In the genomic region with DNA sequence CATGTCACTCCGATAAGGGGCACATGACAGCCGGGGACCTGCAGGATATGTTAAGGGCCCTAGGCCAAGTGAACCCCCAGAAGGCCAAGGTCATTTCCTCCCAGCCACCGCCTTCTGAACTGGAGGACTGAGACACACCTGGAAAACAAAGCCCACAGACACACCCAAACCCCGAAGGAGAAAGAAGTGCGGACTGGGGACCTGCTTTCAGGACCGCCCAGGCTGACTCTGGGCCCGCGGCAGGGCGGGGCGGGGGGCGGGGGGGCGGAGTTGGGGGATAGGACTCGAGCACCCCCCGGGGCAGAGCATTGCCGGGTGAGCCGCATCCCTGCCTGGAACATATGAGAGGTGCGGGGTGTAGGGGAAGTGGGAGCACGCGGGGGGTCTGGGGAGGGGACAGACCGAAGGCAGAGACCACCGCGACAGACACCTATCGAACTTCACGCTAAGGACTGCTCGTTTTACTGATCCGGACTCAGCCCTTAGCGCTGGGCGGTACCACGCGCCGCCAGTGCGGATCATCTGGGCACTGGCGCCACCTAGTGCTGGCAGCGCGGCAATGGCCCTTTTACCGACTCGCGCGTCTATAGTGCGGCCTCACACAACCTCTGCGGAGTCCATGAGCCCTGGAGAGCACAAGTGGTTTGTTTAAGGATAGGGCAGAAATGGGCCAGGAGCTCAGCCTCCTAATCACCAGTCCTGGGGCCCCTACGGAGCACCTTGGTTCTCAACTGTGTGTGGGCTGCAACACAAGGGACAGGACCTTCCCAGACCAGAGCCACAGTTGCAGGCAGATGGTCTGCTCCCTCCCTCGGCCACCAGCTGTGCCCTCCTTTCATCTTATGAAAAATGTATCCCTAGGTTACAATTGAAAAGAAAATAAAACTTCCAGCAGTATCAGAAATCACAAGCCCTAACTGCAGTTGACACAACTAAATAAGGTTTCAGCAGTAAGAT, we compare ENCODE assay signal across 8 cellular contexts.
DNase-seq lines count a peak whose midpoint lies in the region; TF ChIP-seq lines count a peak whose summit lies in the region.

No MANE protein-coding gene starts in this region.

- H3F3A ChIP-seq in MM.1S (ENCODE audit: insufficient read depth, low read length) (no peaks in the 10 kb centered on the region), SK-N-SH (replicated peaks; ENCODE audit: insufficient read depth) (no peaks in the 10 kb centered on the region)

- H3K79me2 ChIP-seq in MM.1S (ENCODE audit: low read length): no peaks in the 10 kb centered on the region
- no peaks in the 10 kb centered on the region for H3K79me2 ChIP-seq in SK-N-SH (ENCODE audit: insufficient read depth)

- DNase-seq in GM06990 (ENCODE audit: extremely low read depth, insufficient read length) (peak; percentile 72), MM.1S (peak; percentile 79), SK-N-SH (peak; percentile 92), cardiac muscle cell (ENCODE audit: low read depth in 1 of 2, low spot score in 1 of 2) (peak; percentile 82 to 88), pons (ENCODE audit: low spot score) (peak; percentile 44), transverse colon (peak; percentile 81)

- no peaks in the 10 kb centered on the region for H3K4me1 ChIP-seq in HEK293 (ENCODE audit: control insufficient read depth, insufficient read depth, low read length)
- no peaks in the 10 kb centered on the region for H3K4me1 ChIP-seq in MM.1S (ENCODE audit: low read length)
- H3K4me1 ChIP-seq in SK-N-SH (ENCODE audit: control insufficient read depth in 1 of 2, insufficient read depth in 2 of 2, low read depth in 1 of 2, low read length in 1 of 2): peaks cover 0 to 2% of the 10 kb centered on the region in 2 experiments; a peak in 1 of 4 replicates
- no peaks in the 10 kb centered on the region for H3K4me1 ChIP-seq in cardiac muscle cell (ENCODE audit: low read depth)
- peaks cover 0 to 4% (median 0%) of the 10 kb centered on the region in 4 donors for H3K4me1 ChIP-seq in transverse colon

- H3K4me3 Mint-ChIP-seq in activated naive CD8-positive, alpha-beta T cell: peak overlapping the region; percentile 84

- TF ChIP-seq CTCF in GM06990 (IDR thresholded peaks at IDR 0.05; ENCODE audit: insufficient read depth, low read length, poor library complexity, severe bottlenecking): peak; percentile 95
- TF ChIP-seq CTCF in HEK293 (tag by site-specific recombination; IDR thresholded peaks at IDR 0.05): peak; percentile 87
- peak; percentile 91 for TF ChIP-seq CTCF in MM.1S (IDR thresholded peaks at IDR 0.05; ENCODE audit: low read length)
- peak; percentile 99 for TF ChIP-seq CTCF in SK-N-SH (IDR thresholded peaks at IDR 0.05)
- peak; percentile 92 for TF ChIP-seq CTCF in cardiac muscle cell (IDR thresholded peaks at IDR 0.05; ENCODE audit: low read depth, low read length)
- TF ChIP-seq CTCF in transverse colon (IDR thresholded peaks at IDR 0.05): peak; percentile 86 to 93 (median 88)

- peaks cover 8% of the 10 kb centered on the region for H3K27me3 Mint-ChIP-seq in activated naive CD8-positive, alpha-beta T cell

- H3K36me3 Mint-ChIP-seq in activated naive CD8-positive, alpha-beta T cell: no peaks in the 10 kb centered on the region

- 20% methylated on average over 16 of the region's 43 CpGs for WGBS in SK-N-SH (ENCODE audit: low lambda C conversion rate)
- 10% methylated on average over 30 of the region's 43 CpGs; no CpG with 5 or more reads in 1 of the 2 donors for WGBS in transverse colon (ENCODE audit: low coverage in 1 of 2), 2 donors

- peaks cover 2% of the 10 kb centered on the region for H3K4me1 Mint-ChIP-seq in activated naive CD8-positive, alpha-beta T cell (ENCODE audit: low read depth)

- H3K36me3 ChIP-seq in GM06990 (ENCODE audit: control insufficient read depth, insufficient read depth, low read length) (no peaks in the 10 kb centered on the region), HEK293 (ENCODE audit: control insufficient read depth in 2 of 2, insufficient read depth in 1 of 2, low read length in 2 of 2) (no peaks in the 10 kb centered on the region), MM.1S (replicated peaks; ENCODE audit: insufficient read depth, low read length) (no peaks in the 10 kb centered on the region), SK-N-SH (replicated peaks in 1 of 2; ENCODE audit: control insufficient read depth in 1 of 2, insufficient read depth in 2 of 2, low read length in 1 of 2) (no peaks in the 10 kb centered on the region), cardiac muscle cell (no peaks in the 10 kb centered on the region), transverse colon (no peaks in the 10 kb centered on the region)

- H2AFZ ChIP-seq in MM.1S (ENCODE audit: low read length): peak overlapping the region; percentile 65
- 0 out of 2 replicates have a peak overlapping the region, but pooled peaks have one; percentile 52 for H2AFZ ChIP-seq in SK-N-SH (ENCODE audit: low read depth)

- H3K9me3 Mint-ChIP-seq in activated naive CD8-positive, alpha-beta T cell (ENCODE audit: low read depth): no peaks in the 10 kb centered on the region

- TF ChIP-seq POLR2A in transverse colon (IDR thresholded peaks at IDR 0.05): no peak

- POLR2A ChIA-PET in HEK293 (lab: Yijun Ruan, JAX): no interaction called here
- POLR2A ChIA-PET in SK-N-SH (lab: Yijun Ruan, JAX): no interaction called here

- H3K4me2 ChIP-seq in MM.1S (ENCODE audit: low read depth, low read length) (peak overlapping the region; percentile 64), SK-N-SH (peak overlapping the region; percentile 66)

- H3K27ac Mint-ChIP-seq in activated naive CD8-positive, alpha-beta T cell: no peak overlapping the region

- H3K9ac ChIP-seq in MM.1S (ENCODE audit: low read length) (no peak overlapping the region), SK-N-SH (no peak overlapping the region)

- H3K4me3 ChIP-seq in GM06990 (replicated peaks; ENCODE audit: low read depth, low read length) (no peak overlapping the region; the same call in 1 of the 2 replicates), HEK293 (ENCODE audit: low read depth, low read length) (peak overlapping the region; percentile 43), MM.1S (ENCODE audit: low read length) (peak overlapping the region; percentile 59), SK-N-SH (ENCODE audit: low read depth in 2 of 2, low read length in 1 of 2) (peak overlapping the region; percentile 37 to 65), cardiac muscle cell (peak overlapping the region; percentile 36), transverse colon (peak overlapping the region; percentile 12 to 47 (median 32))

- H4K20me1 ChIP-seq in MM.1S (ENCODE audit: insufficient read depth, low read length): no peaks in the 10 kb centered on the region
- no peaks in the 10 kb centered on the region for H4K20me1 ChIP-seq in SK-N-SH (ENCODE audit: insufficient read depth)

- H3K27me3 ChIP-seq in GM06990 (replicated peaks; ENCODE audit: control insufficient read depth, insufficient read depth, low read length): peaks cover 2% of the 10 kb centered on the region; the same call in 1 of the 2 replicates
- no peaks in the 10 kb centered on the region for H3K27me3 ChIP-seq in MM.1S (replicated peaks; ENCODE audit: insufficient read depth, low read length)
- peaks cover 13% of the 10 kb centered on the region for H3K27me3 ChIP-seq in SK-N-SH (ENCODE audit: insufficient read depth)
- no peaks in the 10 kb centered on the region for H3K27me3 ChIP-seq in cardiac muscle cell
- H3K27me3 ChIP-seq in transverse colon: no peaks in the 10 kb centered on the region

- CTCF ChIA-PET in HEK293 (lab: Yijun Ruan, JAX): interaction anchor here (0.6 to 2.6 kb wide), 16 partner anchors 9 to 1495 kb away, joined by 3 to 10 read pairs (median 3); no protein-coding TSS in a partner anchor
- CTCF ChIA-PET in SK-N-SH (lab: Yijun Ruan, JAX): interaction anchor here (0.6 to 3.5 kb wide), 52 partner anchors 8 to 713 kb away, joined by 3 to 36 read pairs (median 4); no protein-coding TSS in a partner anchor

- no peaks in the 10 kb centered on the region for H3K9me2 ChIP-seq in MM.1S (replicated peaks; ENCODE audit: insufficient read depth, low read length)
- H3K9me2 ChIP-seq in SK-N-SH: no peaks in the 10 kb centered on the region

- H3K9me3 ChIP-seq in HEK293 (ENCODE audit: control insufficient read depth, insufficient read depth, low read depth, low read length) (no peaks in the 10 kb centered on the region), MM.1S (replicated peaks; ENCODE audit: insufficient read depth, low read length) (no peaks in the 10 kb centered on the region), SK-N-SH (no peaks in the 10 kb centered on the region), cardiac muscle cell (ENCODE audit: low read depth) (no peaks in the 10 kb centered on the region), transverse colon (no peaks in the 10 kb centered on the region)

- intact Hi-C loops in transverse colon (cut with DNase I; ENCODE audit: low total_unique reads): no loop called here

- TF ChIP-seq RAD21 in SK-N-SH (IDR thresholded peaks at IDR 0.05; ENCODE audit: low read length): peak; percentile 98

- no peak for TF ChIP-seq EP300 in SK-N-SH (IDR thresholded peaks at IDR 0.05; ENCODE audit: borderline replicate concordance in 1 of 2, low read depth in 1 of 2, low read length in 1 of 2)
- TF ChIP-seq EP300 in transverse colon (IDR thresholded peaks at IDR 0.05; ENCODE audit: low read depth): no peak

- in situ Hi-C loops in transverse colon (cut with MboI; ENCODE audit: low pct_ligation_motif_present in 1 of 4, low pct_unique_long_range_greater_than_20kb in 1 of 4, low sequenced_read_pairs in 3 of 4): loop anchor here in 2 of 4 donors (25.0 kb wide), 1 partner anchor 350 kb away; no protein-coding TSS in a partner anchor

- H3K27ac ChIP-seq in HEK293 (ENCODE audit: extremely low read depth, low read depth, low read length): no peak overlapping the region
- H3K27ac ChIP-seq in MM.1S (ENCODE audit: low read length): no peak overlapping the region
- H3K27ac ChIP-seq in SK-N-SH (ENCODE audit: low read depth in 2 of 2, low read length in 1 of 2): no peak overlapping the region
- no peak overlapping the region for H3K27ac ChIP-seq in cardiac muscle cell
- no peak overlapping the region for H3K27ac ChIP-seq in transverse colon

TF ChIP-seq in HEK293, 187 proteins besides CTCF, POLR2A, EP300 and RAD21 (continues in another document):
- TF ChIP-seq KLF8 (tag by site-specific recombination; IDR thresholded peaks at IDR 0.05) (0 out of 2 replicates have a peak, but pooled peaks have one; percentile 29), GLI2 (tag by site-specific recombination; IDR thresholded peaks at IDR 0.05; ENCODE audit: borderline replicate concordance, low read depth) (no peak), ZNF530 (tag by site-specific recombination; IDR thresholded peaks at IDR 0.05; ENCODE audit: low read depth) (no peak), ZNF548 (tag by site-specific recombination; IDR thresholded peaks at IDR 0.05) (no peak)

TF ChIP-seq in SK-N-SH, 30 proteins besides CTCF, POLR2A, EP300 and RAD21 (continues in another document):
- TF ChIP-seq TAF1 (IDR thresholded peaks at IDR 0.05; ENCODE audit: borderline replicate concordance, low read depth, low read length) (no peak), MXI1 (IDR thresholded peaks at IDR 0.05; ENCODE audit: low read depth, low read length) (peak; percentile 57), JUND (IDR thresholded peaks at IDR 0.05) (no peak)
